ENCODE assay signal across 12 cellular contexts in genomic region chr12:93883436-93884154, GRCh38.
DNase-seq lines count a peak whose midpoint lies in the region; TF ChIP-seq lines count a peak whose summit lies in the region.
"Had no signal": no experiment of that assay in that cellular context is flagged by ENCODE, and none has a peak within 500 bp of the region (broad histone marks: within the 10 kb centered on the region; RNA-seq: fewer than 3 reads in every experiment).

No MANE protein-coding gene starts in this region.

- H4K20me1 ChIP-seq in SK-N-SH (ENCODE audit: insufficient read depth) = no peaks in the 10 kb centered on the region

- TF ChIP-seq EP300 in SK-N-SH (IDR thresholded peaks at IDR 0.05; ENCODE audit: borderline replicate concordance in 1 of 2, low read depth in 1 of 2, low read length in 1 of 2) = peak in 1 of 2 experiments; percentile 77; a peak in 2 of 4 replicates

- H2AFZ ChIP-seq in SK-N-SH (ENCODE audit: low read depth) = peak overlapping the region; percentile 65

- no peak for TF ChIP-seq CTCF in SK-N-SH (IDR thresholded peaks at IDR 0.05)

- H3K27me3 ChIP-seq in SK-N-SH (ENCODE audit: insufficient read depth) = no peaks in the 10 kb centered on the region
- H3K27me3 ChIP-seq: vagina had no signal

- CTCF ChIA-PET in SK-N-SH (lab: Yijun Ruan, JAX) = interaction anchor here (0.6 to 1.0 kb wide), 2 partner anchors 64 to 219 kb away, joined by 3 to 4 read pairs; no protein-coding TSS in a partner anchor

- POLR2A ChIA-PET in SK-N-SH (lab: Yijun Ruan, JAX) = no interaction called here

- H3K4me1 ChIP-seq in SK-N-SH (ENCODE audit: control insufficient read depth in 1 of 2, insufficient read depth in 2 of 2, low read depth in 1 of 2, low read length in 1 of 2) = peaks cover 32 to 40% of the 10 kb centered on the region in 2 experiments
- H3K4me1 ChIP-seq: vagina had no signal

- H3K79me2 ChIP-seq in SK-N-SH (ENCODE audit: insufficient read depth) = no peaks in the 10 kb centered on the region

- H3K36me3 ChIP-seq in SK-N-SH (replicated peaks in 1 of 2; ENCODE audit: control insufficient read depth in 1 of 2, insufficient read depth in 2 of 2, low read length in 1 of 2) = no peaks in the 10 kb centered on the region
- H3K36me3 ChIP-seq: vagina had no signal

- H3K9ac ChIP-seq in SK-N-SH = peak overlapping the region; percentile 58

- H3K9me2 ChIP-seq in SK-N-SH = no peaks in the 10 kb centered on the region

- peaks cover 21% of the 10 kb centered on the region for H3F3A ChIP-seq in SK-N-SH (replicated peaks; ENCODE audit: insufficient read depth)

- H3K27ac ChIP-seq in SK-N-SH (ENCODE audit: low read depth in 2 of 2, low read length in 1 of 2) = peak overlapping the region in 1 of 2 experiments; percentile 78; a peak in 2 of 4 replicates
- H3K27ac ChIP-seq: vagina had no signal

- TF ChIP-seq RAD21 in SK-N-SH (IDR thresholded peaks at IDR 0.05; ENCODE audit: low read length) = no peak

- H3K4me3 ChIP-seq in SK-N-SH (ENCODE audit: low read depth in 2 of 2, low read length in 1 of 2) (no peak overlapping the region), skeletal muscle cell (ENCODE audit: low read depth, low read length) (no peak overlapping the region)
- H3K4me3 ChIP-seq: vagina had no signal

- peak; percentile 83 for DNase-seq in GM04503 (ENCODE audit: low read depth)
- no peak for DNase-seq in SK-N-SH
- peak; percentile 84 for DNase-seq in fibroblast of gingiva (ENCODE audit: low read depth)
- DNase-seq in skeletal muscle cell (ENCODE audit: low read depth) = peak; percentile 69
- DNase-seq in SHP77 (lab: John Stamatoyannopoulos, UW) = no peak
- DNase-seq in MV-4-11 (lab: John Stamatoyannopoulos, UW) = no peak
- no peak for DNase-seq in activated CD4-positive, alpha-beta T cell treated with anti-CD3 and anti-CD28 coated beads for 48 hours
- DNase-seq: activated B cell treated with CpG ODN at 0.5 μM for 24 hours; erythroblast; NK-92 treated with Interleukin-12 subunit alpha and Interleukin-12 subunit beta, amount 100 ng/mL, for 24 hours; stimulated activated naive B cell treated with anti-CD40 and anti-IgM and Interleukin-4, amounts not matched to agents 10 μg/mL and 1 μg/mL and 100 μg/mL, for 72 hours had no signal

- H3K9me3 ChIP-seq in SK-N-SH = no peaks in the 10 kb centered on the region
- H3K9me3 ChIP-seq: vagina had no signal

- WGBS in SK-N-SH (ENCODE audit: low lambda C conversion rate) = 37% methylated on average over 2 of the region's 2 CpGs

- peak overlapping the region; percentile 39; the same call in 1 of the 2 replicates for H3K4me2 ChIP-seq in SK-N-SH

TF ChIP-seq in SK-N-SH, 30 proteins besides CTCF, POLR2A, EP300 and RAD21 (continues in another document):
- TF ChIP-seq NFIC (IDR thresholded peaks at IDR 0.05; ENCODE audit: borderline replicate concordance) (peak; percentile 40; the same call in 1 of the 2 replicates), TCF12 (IDR thresholded peaks at IDR 0.05) (peak; percentile 57), SMC3 (IDR thresholded peaks at IDR 0.05; ENCODE audit: low read depth, low read length) (no peak), RCOR1 (IDR thresholded peaks at IDR 0.05; ENCODE audit: low read length) (no peak), MEF2A (IDR thresholded peaks at IDR 0.05; ENCODE audit: borderline replicate concordance, low read depth) (no peak), TAF1 (IDR thresholded peaks at IDR 0.05; ENCODE audit: borderline replicate concordance, low read depth, low read length) (no peak), REST (IDR thresholded peaks at IDR 0.05; ENCODE audit: low read depth, low read length) (no peak), POLR2AphosphoS5 (IDR thresholded peaks at IDR 0.05; ENCODE audit: low read depth, low read length) (no peak), NRF1 (IDR thresholded peaks at IDR 0.05; ENCODE audit: low read depth, low read length) (no peak), EZH2phosphoT487 (IDR thresholded peaks at IDR 0.05; ENCODE audit: borderline replicate concordance, low read depth) (no peak), SIN3A (IDR thresholded peaks at IDR 0.05; ENCODE audit: borderline replicate concordance, low read depth, low read length) (no peak), GATA2 (CRISPR knock-in tag; IDR thresholded peaks at IDR 0.05) (no peak), CHD2 (IDR thresholded peaks at IDR 0.05; ENCODE audit: low read length, partially characterized antibody) (no peak), RFX5 (IDR thresholded peaks at IDR 0.05; ENCODE audit: low read length) (no peak), JUND (IDR thresholded peaks at IDR 0.05) (peak; percentile 76), FOSL2 (IDR thresholded peaks at IDR 0.05; ENCODE audit: borderline replicate concordance, low read depth) (peak; percentile 42; the same call in 1 of the 2 replicates), TEAD4 (IDR thresholded peaks at IDR 0.05; ENCODE audit: borderline replicate concordance, insufficient read depth) (peak; percentile 11; the same call in 1 of the 2 replicates), GABPA (IDR thresholded peaks at IDR 0.05; ENCODE audit: low read depth) (no peak), FOXJ3 (CRISPR knock-in tag; IDR thresholded peaks at IDR 0.05) (no peak), FOXM1 (IDR thresholded peaks at IDR 0.05; ENCODE audit: low read depth) (no peak), RXRA (IDR thresholded peaks at IDR 0.05; ENCODE audit: borderline replicate concordance, low read depth) (peak; percentile 34; the same call in 1 of the 2 replicates), MXI1 (IDR thresholded peaks at IDR 0.05; ENCODE audit: low read depth, low read length) (no peak)
- TF ChIP-seq, protein P1, sequence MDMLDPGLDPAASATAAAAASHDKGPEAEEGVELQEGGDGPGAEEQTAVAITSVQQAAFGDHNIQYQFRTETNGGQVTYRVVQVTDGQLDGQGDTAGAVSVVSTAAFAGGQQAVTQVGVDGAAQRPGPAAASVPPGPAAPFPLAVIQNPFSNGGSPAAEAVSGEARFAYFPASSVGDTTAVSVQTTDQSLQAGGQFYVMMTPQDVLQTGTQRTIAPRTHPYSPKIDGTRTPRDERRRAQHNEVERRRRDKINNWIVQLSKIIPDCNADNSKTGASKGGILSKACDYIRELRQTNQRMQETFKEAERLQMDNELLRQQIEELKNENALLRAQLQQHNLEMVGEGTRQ (IDR thresholded peaks at IDR 0.05; ENCODE audit: borderline replicate concordance, low read depth, low read length) = no peak
- TF ChIP-seq, protein P2, sequence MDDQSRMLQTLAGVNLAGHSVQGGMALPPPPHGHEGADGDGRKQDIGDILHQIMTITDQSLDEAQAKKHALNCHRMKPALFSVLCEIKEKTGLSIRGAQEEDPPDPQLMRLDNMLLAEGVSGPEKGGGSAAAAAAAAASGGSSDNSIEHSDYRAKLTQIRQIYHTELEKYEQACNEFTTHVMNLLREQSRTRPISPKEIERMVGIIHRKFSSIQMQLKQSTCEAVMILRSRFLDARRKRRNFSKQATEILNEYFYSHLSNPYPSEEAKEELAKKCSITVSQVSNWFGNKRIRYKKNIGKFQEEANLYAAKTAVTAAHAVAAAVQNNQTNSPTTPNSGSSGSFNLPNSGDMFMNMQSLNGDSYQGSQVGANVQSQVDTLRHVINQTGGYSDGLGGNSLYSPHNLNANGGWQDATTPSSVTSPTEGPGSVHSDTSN (IDR thresholded peaks at IDR 0.05) = peak; percentile 46; the same call in 1 of the 2 replicates
- TF ChIP-seq, protein P3, sequence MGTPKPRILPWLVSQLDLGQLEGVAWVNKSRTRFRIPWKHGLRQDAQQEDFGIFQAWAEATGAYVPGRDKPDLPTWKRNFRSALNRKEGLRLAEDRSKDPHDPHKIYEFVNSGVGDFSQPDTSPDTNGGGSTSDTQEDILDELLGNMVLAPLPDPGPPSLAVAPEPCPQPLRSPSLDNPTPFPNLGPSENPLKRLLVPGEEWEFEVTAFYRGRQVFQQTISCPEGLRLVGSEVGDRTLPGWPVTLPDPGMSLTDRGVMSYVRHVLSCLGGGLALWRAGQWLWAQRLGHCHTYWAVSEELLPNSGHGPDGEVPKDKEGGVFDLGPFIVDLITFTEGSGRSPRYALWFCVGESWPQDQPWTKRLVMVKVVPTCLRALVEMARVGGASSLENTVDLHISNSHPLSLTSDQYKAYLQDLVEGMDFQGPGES (IDR thresholded peaks at IDR 0.05; ENCODE audit: low read depth, low read length) = no peak

Comparison
In these comparisons a context has a peak if more than half of its experiments do, and no peak if none do; other contexts are left out.
1. DNase-seq: peak in GM04503 (single experiment), fibroblast of gingiva (single experiment) and skeletal muscle cell (single experiment); none in SK-N-SH (single experiment), SHP77 (0 of 2), MV-4-11 (single experiment) and activated CD4-positive, alpha-beta T cell treated with anti-CD3 and anti-CD28 coated beads for 48 hours (single experiment).